ENCODE assay signal across 13 cellular contexts in the genomic region with DNA sequence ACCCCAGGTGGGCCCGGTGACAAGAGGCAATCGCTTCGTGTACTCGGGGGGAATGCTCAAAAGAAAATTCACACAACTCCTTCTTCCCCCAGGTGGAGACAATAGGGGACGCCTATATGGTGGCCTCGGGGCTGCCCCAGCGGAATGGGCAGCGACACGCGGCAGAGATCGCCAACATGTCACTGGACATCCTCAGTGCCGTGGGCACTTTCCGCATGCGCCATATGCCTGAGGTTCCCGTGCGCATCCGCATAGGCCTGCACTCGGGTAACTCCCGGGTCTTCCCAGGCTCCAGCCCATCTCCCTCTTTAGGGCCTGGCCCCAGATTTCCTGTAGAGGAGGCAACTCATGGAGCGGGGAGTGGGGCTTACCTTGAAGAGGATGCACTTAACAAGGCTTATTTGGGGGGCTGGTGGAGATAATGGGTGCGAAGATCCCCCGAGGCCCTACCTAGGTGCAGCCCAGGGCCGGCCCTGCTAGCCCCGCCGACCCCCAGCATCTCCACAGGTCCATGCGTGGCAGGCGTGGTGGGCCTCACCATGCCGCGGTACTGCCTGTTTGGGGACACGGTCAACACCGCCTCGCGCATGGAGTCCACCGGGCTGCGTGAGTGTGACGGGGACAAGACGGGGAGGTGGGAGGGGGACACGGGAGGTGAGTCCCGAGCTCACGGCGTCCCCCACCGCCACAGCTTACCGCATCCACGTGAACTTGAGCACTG. TPM values are rescaled to one million over a fixed set of nuclear protein-coding genes. Genes with fewer than 3 reads are reported as not detected.
DNase-seq lines count a peak whose midpoint lies in the region; FAIRE-seq and TF ChIP-seq lines count a peak whose summit lies in the region.
"Had no signal": no experiment of that assay in that cellular context is flagged by ENCODE, and none has a peak within 500 bp of the region (broad histone marks: within the 10 kb centered on the region; RNA-seq: fewer than 3 reads in every experiment).

No MANE protein-coding gene starts in this region.

- no peak for TF ChIP-seq CTCF in Calu3 (IDR thresholded peaks at IDR 0.05; ENCODE audit: unreplicated experiment)
- TF ChIP-seq CTCF in keratinocyte (optimal IDR thresholded peaks at IDR 0.05 in 1 of 3, IDR thresholded peaks at IDR 0.05 in 1 of 3, conservative IDR thresholded peaks at IDR 0.05 in 1 of 3; ENCODE audit: extremely low read depth in 1 of 3, insufficient read depth in 2 of 3, low read length in 3 of 3), result no peak
- no peak for TF ChIP-seq CTCF in retinal pigment epithelial cell (conservative IDR thresholded peaks at IDR 0.05; ENCODE audit: low read depth, low read length)

- H3K27ac Mint-ChIP-seq in Calu3 (ENCODE audit: unreplicated experiment), result no peak overlapping the region
- H3K27ac Mint-ChIP-seq: natural killer cell treated with Interleukin-12 subunit alpha and Interleukin-12 subunit beta and Interleukin-15 and Interleukin-18, amount 100 ng/mL, for 72 hours had no signal

- H3K27me3 ChIP-seq in adipocyte (replicated peaks; ENCODE audit: control insufficient read depth, insufficient read depth, low read length) (peaks cover 29% of the 10 kb centered on the region), keratinocyte (ENCODE audit: control insufficient read depth, extremely low read depth, insufficient read depth, low read length) (no peaks in the 10 kb centered on the region)

- intact Hi-C loops in Calu3 (cut with micrococcal nuclease; ENCODE audit: unreplicated experiment), result no loop called here

- H3K4me1 Mint-ChIP-seq in Calu3 (ENCODE audit: low read depth, unreplicated experiment), result peaks cover 8% of the 10 kb centered on the region

- dilution Hi-C loops in keratinocyte (cut with MboI; ENCODE audit: extremely low pct_ligation_motif_present, low sequenced_read_pairs), result no loop called here

- H3K9ac ChIP-seq in adipocyte (ENCODE audit: low read length), result peak overlapping the region; percentile 54
- H3K9ac ChIP-seq in keratinocyte (ENCODE audit: control insufficient read depth, extremely low read depth, insufficient read depth, low read length), result peak overlapping the region; percentile 54

- H4K20me1 ChIP-seq in keratinocyte (ENCODE audit: control insufficient read depth, extremely low read depth, insufficient read depth, low read length), result no peaks in the 10 kb centered on the region

- H3K4me2 ChIP-seq in keratinocyte (ENCODE audit: control insufficient read depth, extremely low read depth, insufficient read depth, low read depth, low read length), result no peak overlapping the region

- no peaks in the 10 kb centered on the region for H3K36me3 ChIP-seq in adipocyte (ENCODE audit: control insufficient read depth, insufficient read depth, low read length, severe bottlenecking)
- no peaks in the 10 kb centered on the region for H3K36me3 ChIP-seq in keratinocyte (ENCODE audit: control insufficient read depth in 2 of 2, extremely low read depth in 1 of 2, insufficient read depth in 2 of 2, low read length in 2 of 2)
- H3K36me3 ChIP-seq: SJSA1, WERI-Rb-1 had no signal

- H3K9me3 ChIP-seq in adipocyte (ENCODE audit: control insufficient read depth, low read length) (no peaks in the 10 kb centered on the region), keratinocyte (ENCODE audit: control insufficient read depth, low read depth, low read length) (no peaks in the 10 kb centered on the region)
- H3K9me3 ChIP-seq: SJSA1 had no signal

- H3K27me3 Mint-ChIP-seq in Calu3 (ENCODE audit: unreplicated experiment), result peaks cover 29% of the 10 kb centered on the region

- H3K9me3 Mint-ChIP-seq in Calu3 (ENCODE audit: low read depth, unreplicated experiment), result no peaks in the 10 kb centered on the region
- H3K9me3 Mint-ChIP-seq: natural killer cell treated with Interleukin-12 subunit alpha and Interleukin-12 subunit beta and Interleukin-15 and Interleukin-18, amount 100 ng/mL, for 72 hours had no signal

- H3K36me3 Mint-ChIP-seq in Calu3 (ENCODE audit: insufficient read depth, unreplicated experiment), result peaks cover 11% of the 10 kb centered on the region
- H3K36me3 Mint-ChIP-seq: natural killer cell treated with Interleukin-12 subunit alpha and Interleukin-12 subunit beta and Interleukin-15 and Interleukin-18, amount 100 ng/mL, for 72 hours had no signal

- CTCF ChIA-PET in Calu3 (lab: Charles Lee), result interaction anchor here (0.6 kb wide), 1 partner anchor 564 kb away, joined by 3 read pairs; no protein-coding TSS in a partner anchor

- no peak overlapping the region for H2AFZ ChIP-seq in keratinocyte (ENCODE audit: control insufficient read depth, low read length)

- H3K4me1 ChIP-seq in adipocyte (ENCODE audit: control insufficient read depth, insufficient read depth, low read length) (peaks cover 24% of the 10 kb centered on the region), keratinocyte (ENCODE audit: control insufficient read depth, extremely low read depth, insufficient read depth, low read length) (peaks cover 43% of the 10 kb centered on the region)
- H3K4me1 ChIP-seq: SJSA1 had no signal

- no peak for DNase-seq in Calu3
- no peak for DNase-seq in adipocyte (ENCODE audit: low read depth)
- no peak for DNase-seq in keratinocyte (ENCODE audit: low read depth, low spot score)
- DNase-seq in retinal pigment epithelial cell (ENCODE audit: low read depth), result no peak
- no peak for DNase-seq in amniotic stem cell (lab: John Stamatoyannopoulos, UW)
- no peak for DNase-seq in D341Med (ENCODE audit: low spot score)
- DNase-seq in NCI-H2227 treated with DMSO at 0.1 percent for 48 hours (lab: John Stamatoyannopoulos, UW), result no peak
- DNase-seq in RPMI8226, result no peak
- DNase-seq: hypothalamus, NCI-H446 treated with DMSO at 0.1 percent for 48 hours had no signal

- H3K4me3 Mint-ChIP-seq in Calu3 (ENCODE audit: low read depth, unreplicated experiment), result peak overlapping the region; percentile 72

- no TSS peak for BruUV-seq in Calu3 (replicated peaks; lab: Mats Ljungman, UMichigan)

- FAIRE-seq in keratinocyte (lab: Jason Lieb, UNC), result no peak

- H3K9me1 ChIP-seq in keratinocyte (ENCODE audit: control insufficient read depth, extremely low read depth, insufficient read depth, low read length), result no peaks in the 10 kb centered on the region

- no peak overlapping the region for H3K27ac ChIP-seq in keratinocyte (ENCODE audit: control insufficient read depth, insufficient read depth, low read length)
- H3K27ac ChIP-seq: SJSA1, WERI-Rb-1 had no signal

- no peaks in the 10 kb centered on the region for H3K79me2 ChIP-seq in keratinocyte (ENCODE audit: control insufficient read depth, insufficient read depth, low read length)

- H3K4me3 ChIP-seq in adipocyte (ENCODE audit: low read length) (no peak overlapping the region), keratinocyte (ENCODE audit: control insufficient read depth in 2 of 3, extremely low read depth in 1 of 3, insufficient read depth in 2 of 3, low read depth in 1 of 3, low read length in 3 of 3) (no peak overlapping the region), retinal pigment epithelial cell (ENCODE audit: low read length) (peak overlapping the region; percentile 40)
- H3K4me3 ChIP-seq: SJSA1 had no signal

RNA-seq across cellular contexts. Expression of a gene that starts 13.0 kb away (rescaled TPM):
- total RNA-seq in Calu3 (2022), result not detected in 2 replicates
- polyA plus RNA-seq in keratinocyte, result 0.25 to 0.42 TPM in 2 of 3 replicates, not detected in the other
- not detected for polyA plus RNA-seq in keratinocyte (2011; ENCODE audit: low read depth)
- polyA plus RNA-seq in keratinocyte (2011; cell fraction: cytosol; rRNA removed), result 0.01 TPM in 1 of 2 replicates, not detected in the other
- polyA plus RNA-seq in keratinocyte (2011; cell fraction: nucleus; rRNA removed), result not detected in 2 replicates
- 0.13 and 0.59 TPM in 2 replicates for polyA plus RNA-seq in keratinocyte (2012; ENCODE audit: low replicate concordance)
- polyA minus RNA-seq in keratinocyte, result not detected in 3 replicates
- polyA minus RNA-seq in keratinocyte (2011; cell fraction: cytosol; rRNA and poly(A)+ RNA removed), result not detected
- polyA minus RNA-seq in keratinocyte (2011; cell fraction: nucleus; rRNA and poly(A)+ RNA removed), result not detected in 2 replicates
- total RNA-seq: natural killer cell treated with Interleukin-12 subunit alpha and Interleukin-12 subunit beta and Interleukin-15 and Interleukin-18, amount 100 ng/mL, for 72 hours; SJSA1 had no signal

RNA-seq across cellular contexts. Expression of a gene that starts 23.5 kb away (rescaled TPM):
- not detected in 2 replicates for total RNA-seq in Calu3 (2022)
- polyA plus RNA-seq in keratinocyte, result 29.7 to 56.5 TPM (median 31.9 TPM) in 3 replicates
- 33.1 TPM for polyA plus RNA-seq in keratinocyte (2011; ENCODE audit: low read depth)
- polyA plus RNA-seq in keratinocyte (2011; cell fraction: cytosol; rRNA removed), result 33.5 and 59.6 TPM in 2 replicates
- polyA plus RNA-seq in keratinocyte (2011; cell fraction: nucleus; rRNA removed), result 58.5 and 90.2 TPM in 2 replicates
- 36.8 and 91.2 TPM in 2 replicates for polyA plus RNA-seq in keratinocyte (2012; ENCODE audit: low replicate concordance)
- 29.3 to 58.7 TPM (median 57.8 TPM) in 3 replicates for polyA minus RNA-seq in keratinocyte
- polyA minus RNA-seq in keratinocyte (2011; cell fraction: cytosol; rRNA and poly(A)+ RNA removed), result 41.8 TPM
- polyA minus RNA-seq in keratinocyte (2011; cell fraction: nucleus; rRNA and poly(A)+ RNA removed), result 34.5 and 48.1 TPM in 2 replicates
- total RNA-seq: natural killer cell treated with Interleukin-12 subunit alpha and Interleukin-12 subunit beta and Interleukin-15 and Interleukin-18, amount 100 ng/mL, for 72 hours; SJSA1 had no signal
